ENCODE assay signal across 9 cellular contexts in the genomic region with DNA sequence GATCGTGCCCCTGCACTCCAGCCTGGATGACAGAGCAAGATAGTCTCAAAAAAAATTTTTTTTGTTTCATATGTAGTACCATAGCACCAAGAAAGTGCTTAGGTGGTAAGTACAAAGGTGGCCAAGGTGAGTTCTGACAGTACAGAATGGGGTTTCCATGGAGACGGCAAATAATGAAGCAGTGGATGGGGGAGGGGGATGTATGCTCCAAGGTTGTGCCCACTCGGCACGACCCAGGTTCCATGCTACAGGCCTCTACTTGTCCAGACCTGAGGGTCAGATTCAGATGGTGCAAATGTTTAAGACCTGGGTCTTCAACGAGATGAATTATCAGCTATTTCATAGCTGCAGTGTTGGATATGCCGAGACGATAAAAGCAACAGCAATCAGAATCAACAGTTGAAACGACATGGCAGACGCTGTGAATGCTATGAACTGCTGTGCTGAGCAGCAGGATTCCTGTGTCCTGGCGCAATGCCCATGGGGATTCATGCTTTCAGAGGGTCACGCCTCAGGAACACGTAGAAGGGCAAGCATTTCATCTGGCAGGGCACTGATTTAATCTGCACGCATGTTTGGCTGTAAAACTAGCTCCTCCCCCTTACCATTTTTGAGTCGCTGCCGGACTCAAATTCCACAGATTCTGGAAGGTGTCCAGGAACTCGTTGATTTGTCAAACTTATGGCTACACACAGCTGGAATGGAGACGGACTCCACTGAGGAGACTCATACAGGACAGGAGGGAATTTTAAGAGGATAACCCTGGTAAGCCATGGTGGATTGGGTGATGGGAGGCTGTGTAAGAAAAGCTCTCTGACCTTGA.
DNase-seq lines count a peak whose midpoint lies in the region; ATAC-seq, FAIRE-seq and TF ChIP-seq lines count a peak whose summit lies in the region.
"Had no signal": no experiment of that assay in that cellular context is flagged by ENCODE, and none has a peak within 500 bp of the region (broad histone marks: within the 10 kb centered on the region; RNA-seq: fewer than 3 reads in every experiment).

No MANE protein-coding gene starts in this region.

- peaks cover 0 to 6% of the 10 kb centered on the region in 2 donors for H3K9me3 ChIP-seq in kidney (ENCODE audit: control insufficient read depth in 1 of 2, low read length in 2 of 2)

- H3K9me3 Mint-ChIP-seq in WTC11 = peaks cover 3% of the 10 kb centered on the region; the same call in 1 of the 2 replicates

- H3K4me1 Mint-ChIP-seq in WTC11 = peaks cover 6% of the 10 kb centered on the region

- no peaks in the 10 kb centered on the region for H3K36me3 Mint-ChIP-seq in WTC11

- POLR2A ChIA-PET in WTC11 (lab: Charles Lee) = no interaction called here

- peak overlapping the region in 1 of 2 donors; percentile 66 for H3K27ac ChIP-seq in kidney (ENCODE audit: low read depth in 2 of 2, low read length in 2 of 2)
- H3K27ac ChIP-seq: 22Rv1 had no signal

- no peaks in the 10 kb centered on the region for H3K27me3 Mint-ChIP-seq in WTC11 (ENCODE audit: low read depth)

- H3K9ac ChIP-seq in kidney (ENCODE audit: low read length in 2 of 2) = no peak overlapping the region

- CTCF ChIA-PET in WTC11 (lab: Charles Lee) = interaction anchor here (1.2 to 1.5 kb wide), 3 partner anchors 9 to 19 kb away, joined by 3 to 7 read pairs (median 4); no protein-coding TSS in a partner anchor

- H3K4me1 ChIP-seq in kidney (ENCODE audit: control insufficient read depth in 1 of 2, insufficient read depth in 1 of 2, low read depth in 1 of 2, low read length in 2 of 2) = peaks cover 3 to 17% of the 10 kb centered on the region in 2 donors

- no peak for TF ChIP-seq CTCF in kidney (IDR thresholded peaks at IDR 0.05; ENCODE audit: borderline replicate concordance, extremely low read depth, insufficient read depth)
- TF ChIP-seq CTCF in WTC11 (IDR thresholded peaks at IDR 0.05) = no peak

- intact Hi-C loops in kidney (cut with DNase I) = no loop called here

- ATAC-seq in HG03354 (IDR thresholded peaks at IDR 0.05; ENCODE audit: poor library complexity, severe bottlenecking, unreplicated experiment) (no peak), GM21528 (IDR thresholded peaks at IDR 0.05; ENCODE audit: low FRiP score, unreplicated experiment) (no peak), WTC11 (no peak)

- peak; percentile 85 for FAIRE-seq in kidney (lab: Jason Lieb, UNC)
- FAIRE-seq in urothelium cell line (lab: Jason Lieb, UNC) = peak; percentile 98

- no peak overlapping the region for H3K27ac Mint-ChIP-seq in WTC11

- DNase-seq in DMS53 (lab: John Stamatoyannopoulos, UW) (peak; percentile 59), DMS53 treated with DMSO at 0.1 percent for 48 hours (lab: John Stamatoyannopoulos, UW; ENCODE audit: unreplicated experiment) (no peak), amniotic stem cell (lab: John Stamatoyannopoulos, UW) (peak; percentile 99), kidney (peak; percentile 97), urothelium cell line (ENCODE audit: low spot score) (peak; percentile 96), WTC11 (ENCODE audit: low spot score) (no peak)

- peak overlapping the region; percentile 10 to 49 for H3K4me3 ChIP-seq in kidney (ENCODE audit: low read length in 2 of 2)

- no peak overlapping the region for H3K4me3 Mint-ChIP-seq in WTC11

- no peaks in the 10 kb centered on the region for H3K36me3 ChIP-seq in kidney (ENCODE audit: control insufficient read depth in 1 of 2, insufficient read depth in 2 of 2, low read length in 2 of 2)

TF ChIP-seq in WTC11, 78 proteins besides CTCF, POLR2A, EP300 and RAD21:
- no peak for TF ChIP-seq ESRRA (CRISPR knock-in tag; IDR thresholded peaks at IDR 0.05; ENCODE audit: borderline replicate concordance)
- TF ChIP-seq, protein P1, sequence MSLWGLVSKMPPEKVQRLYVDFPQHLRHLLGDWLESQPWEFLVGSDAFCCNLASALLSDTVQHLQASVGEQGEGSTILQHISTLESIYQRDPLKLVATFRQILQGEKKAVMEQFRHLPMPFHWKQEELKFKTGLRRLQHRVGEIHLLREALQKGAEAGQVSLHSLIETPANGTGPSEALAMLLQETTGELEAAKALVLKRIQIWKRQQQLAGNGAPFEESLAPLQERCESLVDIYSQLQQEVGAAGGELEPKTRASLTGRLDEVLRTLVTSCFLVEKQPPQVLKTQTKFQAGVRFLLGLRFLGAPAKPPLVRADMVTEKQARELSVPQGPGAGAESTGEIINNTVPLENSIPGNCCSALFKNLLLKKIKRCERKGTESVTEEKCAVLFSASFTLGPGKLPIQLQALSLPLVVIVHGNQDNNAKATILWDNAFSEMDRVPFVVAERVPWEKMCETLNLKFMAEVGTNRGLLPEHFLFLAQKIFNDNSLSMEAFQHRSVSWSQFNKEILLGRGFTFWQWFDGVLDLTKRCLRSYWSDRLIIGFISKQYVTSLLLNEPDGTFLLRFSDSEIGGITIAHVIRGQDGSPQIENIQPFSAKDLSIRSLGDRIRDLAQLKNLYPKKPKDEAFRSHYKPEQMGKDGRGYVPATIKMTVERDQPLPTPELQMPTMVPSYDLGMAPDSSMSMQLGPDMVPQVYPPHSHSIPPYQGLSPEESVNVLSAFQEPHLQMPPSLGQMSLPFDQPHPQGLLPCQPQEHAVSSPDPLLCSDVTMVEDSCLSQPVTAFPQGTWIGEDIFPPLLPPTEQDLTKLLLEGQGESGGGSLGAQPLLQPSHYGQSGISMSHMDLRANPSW (CRISPR knock-in tag; conservative IDR thresholded peaks at IDR 0.05; ENCODE audit: low read depth) = no peak
- TF ChIP-seq, protein P2, sequence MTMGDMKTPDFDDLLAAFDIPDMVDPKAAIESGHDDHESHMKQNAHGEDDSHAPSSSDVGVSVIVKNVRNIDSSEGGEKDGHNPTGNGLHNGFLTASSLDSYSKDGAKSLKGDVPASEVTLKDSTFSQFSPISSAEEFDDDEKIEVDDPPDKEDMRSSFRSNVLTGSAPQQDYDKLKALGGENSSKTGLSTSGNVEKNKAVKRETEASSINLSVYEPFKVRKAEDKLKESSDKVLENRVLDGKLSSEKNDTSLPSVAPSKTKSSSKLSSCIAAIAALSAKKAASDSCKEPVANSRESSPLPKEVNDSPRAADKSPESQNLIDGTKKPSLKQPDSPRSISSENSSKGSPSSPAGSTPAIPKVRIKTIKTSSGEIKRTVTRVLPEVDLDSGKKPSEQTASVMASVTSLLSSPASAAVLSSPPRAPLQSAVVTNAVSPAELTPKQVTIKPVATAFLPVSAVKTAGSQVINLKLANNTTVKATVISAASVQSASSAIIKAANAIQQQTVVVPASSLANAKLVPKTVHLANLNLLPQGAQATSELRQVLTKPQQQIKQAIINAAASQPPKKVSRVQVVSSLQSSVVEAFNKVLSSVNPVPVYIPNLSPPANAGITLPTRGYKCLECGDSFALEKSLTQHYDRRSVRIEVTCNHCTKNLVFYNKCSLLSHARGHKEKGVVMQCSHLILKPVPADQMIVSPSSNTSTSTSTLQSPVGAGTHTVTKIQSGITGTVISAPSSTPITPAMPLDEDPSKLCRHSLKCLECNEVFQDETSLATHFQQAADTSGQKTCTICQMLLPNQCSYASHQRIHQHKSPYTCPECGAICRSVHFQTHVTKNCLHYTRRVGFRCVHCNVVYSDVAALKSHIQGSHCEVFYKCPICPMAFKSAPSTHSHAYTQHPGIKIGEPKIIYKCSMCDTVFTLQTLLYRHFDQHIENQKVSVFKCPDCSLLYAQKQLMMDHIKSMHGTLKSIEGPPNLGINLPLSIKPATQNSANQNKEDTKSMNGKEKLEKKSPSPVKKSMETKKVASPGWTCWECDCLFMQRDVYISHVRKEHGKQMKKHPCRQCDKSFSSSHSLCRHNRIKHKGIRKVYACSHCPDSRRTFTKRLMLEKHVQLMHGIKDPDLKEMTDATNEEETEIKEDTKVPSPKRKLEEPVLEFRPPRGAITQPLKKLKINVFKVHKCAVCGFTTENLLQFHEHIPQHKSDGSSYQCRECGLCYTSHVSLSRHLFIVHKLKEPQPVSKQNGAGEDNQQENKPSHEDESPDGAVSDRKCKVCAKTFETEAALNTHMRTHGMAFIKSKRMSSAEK (CRISPR knock-in tag; IDR thresholded peaks at IDR 0.05; ENCODE audit: borderline replicate concordance) = no peak
- no peak for TF ChIP-seq IRF2 (CRISPR knock-in tag; IDR thresholded peaks at IDR 0.05; ENCODE audit: borderline replicate concordance, low read depth)
- no peak for TF ChIP-seq NR3C1 (CRISPR knock-in tag; conservative IDR thresholded peaks at IDR 0.05; ENCODE audit: low read depth)
- TF ChIP-seq NR2C2 (CRISPR knock-in tag; IDR thresholded peaks at IDR 0.05) = no peak
- no peak for TF ChIP-seq ZSCAN18 (CRISPR knock-in tag; IDR thresholded peaks at IDR 0.05)
- no peak for TF ChIP-seq PRRX2 (CRISPR knock-in tag; IDR thresholded peaks at IDR 0.05)

Comparison
In these comparisons a context has a peak if more than half of its experiments do, and no peak if none do; other contexts are left out.
1. DNase-seq: peak in DMS53 (single experiment), amniotic stem cell (single experiment), kidney (single experiment) and urothelium cell line (single experiment); none in DMS53 treated with DMSO at 0.1 percent for 48 hours (single experiment) and WTC11 (single experiment).